In the genomic region with DNA sequence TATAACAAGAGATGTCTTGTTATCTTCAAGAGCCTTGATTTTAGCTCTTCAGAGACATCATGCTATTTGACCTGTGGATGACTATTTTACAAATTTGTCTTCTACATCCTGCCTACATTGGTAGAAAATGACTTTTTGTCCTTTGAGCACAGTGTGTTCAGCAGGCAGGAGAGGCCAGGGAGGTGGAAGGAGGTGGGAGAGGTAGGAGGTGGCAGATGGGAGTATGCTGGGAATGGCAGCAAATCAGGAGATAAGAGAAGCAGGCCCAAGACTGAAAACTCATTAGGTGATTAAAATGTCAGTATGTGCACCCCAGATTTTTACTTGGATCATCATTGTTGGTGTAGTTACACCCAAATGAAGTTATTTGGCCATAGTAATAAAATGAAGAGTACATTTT, we compare ENCODE assay signal across 20 cellular contexts. TPM values are rescaled to one million over a fixed set of nuclear protein-coding genes. Genes with fewer than 3 reads are reported as not detected.
A peak's percentile ranks its signal among the peaks of the same experiment; 100 is the strongest.
DNase-seq lines count a peak whose midpoint lies in the region; ATAC-seq, FAIRE-seq and TF ChIP-seq lines count a peak whose summit lies in the region.
"Had no signal": no experiment of that assay in that cellular context is flagged by ENCODE, and none has a peak within 500 bp of the region (broad histone marks: within the 10 kb centered on the region; RNA-seq: fewer than 3 reads in every experiment).

No MANE protein-coding gene starts in this region.

- no peak overlapping the region for H3K4me3 ChIP-seq in ACC112 (ENCODE audit: low read depth, low read length)
- H3K4me3 ChIP-seq in brain microvascular endothelial cell (ENCODE audit: low read depth, low read length) = no peak overlapping the region
- no peak overlapping the region for H3K4me3 ChIP-seq in body of pancreas
- H3K4me3 ChIP-seq: Peyer's patch had no signal

- no peaks in the 10 kb centered on the region for H3K9me3 ChIP-seq in body of pancreas
- H3K9me3 ChIP-seq: Peyer's patch, SK-N-SH had no signal

- H3K36me3 Mint-ChIP-seq in osteocyte (ENCODE audit: unreplicated experiment) = peaks cover 4% of the 10 kb centered on the region

- in situ Hi-C loops in brain microvascular endothelial cell (cut with HindIII; ENCODE audit: low pct_ligation_motif_present, low sequenced_read_pairs) = no loop called here

- no peak for FAIRE-seq in GM19239 (lab: Jason Lieb, UNC)
- FAIRE-seq: HTR-8/SVneo had no signal

- peaks cover 17% of the 10 kb centered on the region for H3K4me1 Mint-ChIP-seq in osteocyte (ENCODE audit: unreplicated experiment)

- intact Hi-C loops in body of pancreas (cut with DNase I) = no loop called here

- H3K27me3 ChIP-seq in ACC112 (ENCODE audit: insufficient read depth, low read length) = no peaks in the 10 kb centered on the region
- H3K27me3 ChIP-seq in brain microvascular endothelial cell (replicated peaks) = no peaks in the 10 kb centered on the region
- no peaks in the 10 kb centered on the region for H3K27me3 ChIP-seq in body of pancreas
- H3K27me3 ChIP-seq: Peyer's patch had no signal

- H3K27ac ChIP-seq in ACC112 (ENCODE audit: low read depth, low read length) (peak overlapping the region; percentile 35; the same call in 1 of the 2 replicates), brain microvascular endothelial cell (peak overlapping the region; percentile 90), body of pancreas (no peak overlapping the region)
- H3K27ac ChIP-seq: Peyer's patch had no signal

- peak overlapping the region; percentile 75 for H3K27ac Mint-ChIP-seq in osteocyte (ENCODE audit: unreplicated experiment)

- H2AFZ ChIP-seq in ACC112 (ENCODE audit: low read length, unreplicated experiment) = no peak overlapping the region

- no peak for TF ChIP-seq CTCF in brain microvascular endothelial cell (IDR thresholded peaks at IDR 0.05; ENCODE audit: low read depth, low read length, missing control alignments)
- TF ChIP-seq CTCF in osteocyte (IDR thresholded peaks at IDR 0.05) = no peak
- TF ChIP-seq CTCF in body of pancreas (IDR thresholded peaks at IDR 0.05) = no peak

- no peak overlapping the region for H3K4me3 Mint-ChIP-seq in osteocyte (ENCODE audit: unreplicated experiment)

- H3K4me1 ChIP-seq in ACC112 (ENCODE audit: control insufficient read depth, insufficient read depth, low read length, unreplicated experiment) (peaks cover 5% of the 10 kb centered on the region), body of pancreas (peaks cover 8% of the 10 kb centered on the region)
- H3K4me1 ChIP-seq: Peyer's patch had no signal

- no peaks in the 10 kb centered on the region for H3K79me2 ChIP-seq in ACC112 (ENCODE audit: control insufficient read depth, insufficient read depth, low read length, unreplicated experiment)

- peak; percentile 68 for DNase-seq in NCI-H82 (lab: John Stamatoyannopoulos, UW)
- no peak for DNase-seq in brain microvascular endothelial cell
- no peak for DNase-seq in osteocyte (ENCODE audit: extremely low spot score, unreplicated experiment)
- no peak for DNase-seq in GM19239 (ENCODE audit: insufficient read length, low spot score)
- no peak for DNase-seq in body of pancreas
- no peak for DNase-seq in AG08396 (ENCODE audit: low spot score)
- DNase-seq in effector CD8-positive, alpha-beta T cell (lab: John Stamatoyannopoulos, UW) = no peak
- DNase-seq: C1 segment of cervical spinal cord, COR-L47, DMS153, HCEC 1CT, MV-4-11, NCI-H1417, NCI-H1930, NCI-H446 treated with DMSO at 0.1 percent for 48 hours, Peyer's patch, SHP77 had no signal

- H3K36me3 ChIP-seq in ACC112 (ENCODE audit: insufficient read depth, low read length) (no peaks in the 10 kb centered on the region), brain microvascular endothelial cell (replicated peaks) (no peaks in the 10 kb centered on the region), body of pancreas (replicated peaks in 1 of 2; ENCODE audit: insufficient read depth in 1 of 2, low read depth in 2 of 2) (peaks cover 0 to 4% of the 10 kb centered on the region in 2 donors)

- no peaks in the 10 kb centered on the region for H3K27me3 Mint-ChIP-seq in osteocyte (ENCODE audit: unreplicated experiment)

- no peak for ATAC-seq in body of pancreas

- no peak for TF ChIP-seq POLR2A in body of pancreas (IDR thresholded peaks at IDR 0.05)

- H3K9me3 Mint-ChIP-seq in osteocyte (ENCODE audit: unreplicated experiment) = no peaks in the 10 kb centered on the region

RNA-seq across cellular contexts. Expression of gene PTPN3, which starts 44.1 kb away (rescaled TPM):
- 4.6 and 4.7 TPM in 2 replicates for total RNA-seq in osteocyte
- total RNA-seq in body of pancreas = 10 to 100 TPM; 13.2 to 19.5 TPM

Comparison
In these comparisons a context has a peak if more than half of its experiments do, and no peak if none do; other contexts are left out.
1. H3K27ac ChIP-seq: peak in ACC112 (single experiment) and brain microvascular endothelial cell (single experiment); none in body of pancreas (0 of 4).